In genomic region chr19:14632286-14632685, GRCh38 we compare ENCODE assay signal across 7 cellular contexts. TPM values are rescaled to one million over a fixed set of nuclear protein-coding genes. Genes with fewer than 3 reads are reported as not detected.
DNase-seq lines count a peak whose midpoint lies in the region; ATAC-seq and TF ChIP-seq lines count a peak whose summit lies in the region.

No MANE protein-coding gene starts in this region.

- DNase-seq in GM12865 (ENCODE audit: low read depth) (peak; percentile 58), LNCaP clone FGC (ENCODE audit: low read depth) (peak; percentile 6), activated B cell treated with CpG ODN at 0.5 μM for 24 hours (no peak), myocyte (ENCODE audit: low read depth) (peak; percentile 7), NCI-H1105 (lab: John Stamatoyannopoulos, UW) (no peak)
- DNase-seq in stimulated activated CD4-positive, alpha-beta T cell treated with anti-CD3 and anti-CD28 coated beads, Interleukin-2, amount 100 ng/mL, for 48 hours, result no peak

- ATAC-seq in activated B cell treated with CpG ODN at 0.5 μM for 24 hours (ENCODE audit: low read depth) (peak; percentile 71), HG03442 (IDR thresholded peaks at IDR 0.05; ENCODE audit: unreplicated experiment) (no peak)

- POLR2A ChIA-PET in activated B cell treated with CpG ODN at 0.5 μM for 24 hours (lab: Charles Lee), result interaction anchor here (0.6 to 1.4 kb wide), 3 partner anchors 11 to 48 kb away, joined by 3 to 6 read pairs (median 3); no protein-coding TSS in a partner anchor

- peaks cover 3% of the 10 kb centered on the region for H3K9me3 Mint-ChIP-seq in activated B cell treated with CpG ODN at 0.5 μM for 24 hours

- no peak overlapping the region for H3K4me3 Mint-ChIP-seq in activated B cell treated with CpG ODN at 0.5 μM for 24 hours

- TF ChIP-seq CTCF in GM12865 (IDR thresholded peaks at IDR 0.05; ENCODE audit: insufficient read depth, low read depth, low read length, missing control alignments) (no peak), LNCaP clone FGC (IDR thresholded peaks at IDR 0.05; ENCODE audit: control insufficient read depth, extremely low read depth, insufficient read depth) (no peak), activated B cell treated with CpG ODN at 0.5 μM for 24 hours (IDR thresholded peaks at IDR 0.05) (no peak)

- H3K4me1 Mint-ChIP-seq in activated B cell treated with CpG ODN at 0.5 μM for 24 hours, result peaks cover 15% of the 10 kb centered on the region

- CTCF ChIA-PET in activated B cell treated with CpG ODN at 0.5 μM for 24 hours (lab: Charles Lee), result interaction anchor here (0.8 to 1.3 kb wide), 2 partner anchors 55 to 58 kb away, joined by 3 read pairs; no protein-coding TSS in a partner anchor

- no peaks in the 10 kb centered on the region for H3K27me3 Mint-ChIP-seq in activated B cell treated with CpG ODN at 0.5 μM for 24 hours

- H3K36me3 Mint-ChIP-seq in activated B cell treated with CpG ODN at 0.5 μM for 24 hours (ENCODE audit: low read depth), result no peaks in the 10 kb centered on the region

- no peak overlapping the region for H3K4me3 ChIP-seq in GM12865 (ENCODE audit: low read depth, low read length)
- no peak overlapping the region for H3K4me3 ChIP-seq in LNCaP clone FGC (ENCODE audit: low read depth, low read length)

- intact Hi-C loops in activated B cell treated with CpG ODN at 0.5 μM for 24 hours (cut with micrococcal nuclease), result loop anchor here (2.0 kb wide), 1 partner anchor 17 kb away; no protein-coding TSS in a partner anchor

- H3K27ac Mint-ChIP-seq in activated B cell treated with CpG ODN at 0.5 μM for 24 hours, result no peak overlapping the region

RNA-seq across cellular contexts. Expression of gene ADGRE3, which starts 42.4 kb away (rescaled TPM):
- total RNA-seq in activated B cell treated with CpG ODN at 0.5 μM for 24 hours (not detected in 2 replicates), myocyte (not detected in 2 replicates)
- polyA plus RNA-seq in myocyte (2012), result not detected

RNA-seq across cellular contexts. Expression of gene CLEC17A, which starts 49.4 kb away (rescaled TPM):
- total RNA-seq in activated B cell treated with CpG ODN at 0.5 μM for 24 hours (111 and 123 TPM in 2 replicates), myocyte (not detected in 2 replicates)
- 0.18 TPM for polyA plus RNA-seq in myocyte (2012)

RNA-seq across cellular contexts. Expression of gene ZNF333, which starts 57.6 kb away (rescaled TPM):
- total RNA-seq in activated B cell treated with CpG ODN at 0.5 μM for 24 hours (24.0 and 26.2 TPM in 2 replicates), myocyte (25.3 and 34.8 TPM in 2 replicates)
- 12.6 TPM for polyA plus RNA-seq in myocyte (2012)

Comparison
In these comparisons a context has a peak if more than half of its experiments do, and no peak if none do; other contexts are left out.
1. DNase-seq: peak in GM12865 (single experiment), LNCaP clone FGC (single experiment) and myocyte (single experiment); none in activated B cell treated with CpG ODN at 0.5 μM for 24 hours (single experiment), NCI-H1105 (single experiment) and stimulated activated CD4-positive, alpha-beta T cell treated with anti-CD3 and anti-CD28 coated beads, Interleukin-2, amount 100 ng/mL, for 48 hours (0 of 2).
2. RNA of gene CLEC17A, which starts 49.4 kb away (total RNA-seq): 111 to 123 TPM in activated B cell treated with CpG ODN at 0.5 μM for 24 hours; not detected in myocyte; every median in the first group is over 100 times any median in the second.